36 cellular contexts compared by ENCODE assay signal in the genomic region with DNA sequence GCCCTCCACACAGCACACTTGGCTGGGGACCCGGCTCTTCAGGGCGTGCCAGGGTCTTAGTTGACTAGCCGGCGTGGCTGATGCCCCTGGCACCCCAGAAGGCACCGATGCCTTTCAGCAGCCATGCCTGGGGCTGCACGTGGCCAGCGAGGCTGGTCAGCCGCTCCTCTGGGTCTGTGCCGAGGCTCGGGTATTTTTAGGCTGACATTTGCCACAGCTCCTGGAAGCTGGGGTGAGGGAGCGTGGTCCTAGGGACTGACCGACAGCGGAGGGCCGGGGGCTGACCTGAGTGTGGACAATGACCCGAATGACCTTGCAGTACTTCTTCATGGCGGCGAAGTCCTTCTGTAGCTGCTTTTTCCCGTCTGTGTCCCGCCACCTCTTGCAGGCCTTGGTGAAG. TPM values are rescaled to one million over a fixed set of nuclear protein-coding genes. Genes with fewer than 3 reads are reported as not detected.
DNase-seq lines count a peak whose midpoint lies in the region; ATAC-seq, FAIRE-seq and TF ChIP-seq lines count a peak whose summit lies in the region.
"Had no signal": no experiment of that assay in that cellular context is flagged by ENCODE, and none has a peak within 500 bp of the region (broad histone marks: within the 10 kb centered on the region; RNA-seq: fewer than 3 reads in every experiment).

No MANE protein-coding gene starts in this region.

- in situ Hi-C loops in HepG2 (cut with HindIII; ENCODE audit: extremely low pct_ligation_motif_present, low pct_unique_long_range_greater_than_20kb): no loop called here

- TF ChIP-seq CTCF in HepG2 (CRISPR knock-in tag; IDR thresholded peaks at IDR 0.05) (no peak), right lobe of liver (IDR thresholded peaks at IDR 0.05) (no peak), lower lobe of right lung (IDR thresholded peaks at IDR 0.05) (no peak)

- no peak overlapping the region; a peak in 1 of 6 replicates for H3K4me3 ChIP-seq in HepG2 (replicated peaks in 1 of 3; ENCODE audit: insufficient read depth in 1 of 3, low read depth in 2 of 3, low read length in 3 of 3)
- H3K4me3 ChIP-seq in right lobe of liver: no peak overlapping the region
- H3K4me3 ChIP-seq in lower lobe of right lung: no peak overlapping the region
- H3K4me3 ChIP-seq: K562, MG63, testis had no signal

- no peak for TF ChIP-seq RAD21 in HepG2 (CRISPR knock-in tag; IDR thresholded peaks at IDR 0.05)

- no TSS peak for BruUV-seq in HepG2 (replicated peaks; lab: Mats Ljungman, UMichigan)

- H2AFZ ChIP-seq in HepG2 (ENCODE audit: low read length): no peak overlapping the region

- no peak for DNase-seq in HepG2 (ENCODE audit: low spot score)
- DNase-seq in right lobe of liver: no peak
- DNase-seq in lower lobe of right lung: peak; percentile 20
- DNase-seq in activated T-cell treated with anti-CD3 and anti-CD28 coated beads, Interleukin-2, amount 50 U/mL, for 48 hours: no peak
- DNase-seq in germinal center (ENCODE audit: low spot score): no peak
- DNase-seq: 8988T; activated CD4-positive, alpha-beta T cell treated with anti-CD3 and anti-CD28 coated beads, Interleukin-2, amount 10 ng/mL, durations not matched to agents 7 days and 5 days; activated effector memory CD4-positive, alpha-beta T cell treated with anti-CD3 and anti-CD28 coated beads, Interleukin-2, amount 50 U/mL, for 16 hours; activated naive CD8-positive, alpha-beta T cell treated with anti-CD3 and anti-CD28 coated beads for 36 hours; anterior cingulate cortex; DMS79; H9; MG63; natural killer cell; NCI-H1105; NCI-H187 treated with DMSO at 0.1 percent for 48 hours; NCI-H2171 treated with DMSO at 0.1 percent for 48 hours; NCI-H510A; stimulated activated CD4-positive, alpha-beta T cell treated with anti-CD3 and anti-CD28 coated beads, Interleukin-2, amount 100 ng/mL, for 24 hours; stimulated activated naive CD8-positive, alpha-beta T cell treated with anti-CD3 and anti-CD28 coated beads, Interleukin-15, Interleukin-2, amounts not matched to agents 100 U/mL and 50 U/mL, for 24 hours; T-cell; testis had no signal

- H3K36me3 ChIP-seq in HepG2 (replicated peaks in 1 of 2; ENCODE audit: control insufficient read depth in 1 of 2, insufficient read depth in 2 of 2, low read length in 2 of 2) (no peaks in the 10 kb centered on the region), right lobe of liver (no peaks in the 10 kb centered on the region), lower lobe of right lung (no peaks in the 10 kb centered on the region)
- H3K36me3 ChIP-seq: MG63 had no signal

- no peak overlapping the region for H3K9ac ChIP-seq in HepG2 (ENCODE audit: insufficient read depth, low read depth, low read length)

- peak overlapping the region; percentile 32; the same call in 1 of the 2 replicates for H3K4me2 ChIP-seq in HepG2 (ENCODE audit: low read depth, low read length)

- POLR2A ChIA-PET in HepG2 (lab: Yijun Ruan, JAX): interaction anchor here (1.5 to 3.6 kb wide), 3 partner anchors 7 to 14 kb away, joined by 8 to 27 read pairs (median 26); a partner anchor contains a TSS

- CTCF ChIA-PET in HepG2 (lab: Yijun Ruan, JAX; ENCODE audit: low intra/inter-chr PET ratio, low total read pairs): no interaction called here

- H3K27ac ChIP-seq in HepG2 (ENCODE audit: extremely low read length, insufficient read depth, low read length) (no peak overlapping the region), right lobe of liver (no peak overlapping the region), lower lobe of right lung (no peak overlapping the region)
- H3K27ac ChIP-seq: C4-2B, testis had no signal

- WGBS in HepG2 (ENCODE audit: low lambda C conversion rate): 85% methylated on average over 6 of the region's 19 CpGs
- 80% methylated on average over 2 of the region's 19 CpGs for WGBS in right lobe of liver (ENCODE audit: insufficient coverage, low coverage, low lambda C conversion rate, missing lambda C conversion rate)

- intact Hi-C loops in HepG2 (cut with micrococcal nuclease; ENCODE audit: unreplicated experiment): no loop called here
- intact Hi-C loops in right lobe of liver (cut with DNase I): no loop called here
- intact Hi-C loops in lower lobe of right lung (cut with DNase I): no loop called here

- peaks cover 3 to 23% of the 10 kb centered on the region in 2 experiments; a peak in 4 of 5 replicates for H3K27me3 ChIP-seq in HepG2 (ENCODE audit: control insufficient read depth in 1 of 2, insufficient read depth in 2 of 2, low read length in 2 of 2)
- no peaks in the 10 kb centered on the region for H3K27me3 ChIP-seq in right lobe of liver
- no peaks in the 10 kb centered on the region for H3K27me3 ChIP-seq in lower lobe of right lung (ENCODE audit: low read depth)
- H3K27me3 ChIP-seq: MG63, testis had no signal

- no peaks in the 10 kb centered on the region for H4K20me1 ChIP-seq in HepG2 (ENCODE audit: insufficient read depth, low read length)

- FAIRE-seq in HepG2 (lab: Jason Lieb, UNC): no peak
- FAIRE-seq: bronchial epithelial cell, colon, G401.6, K562 had no signal

- H3K4me1 ChIP-seq in HepG2 (ENCODE audit: insufficient read depth, low read length) (peaks cover 34% of the 10 kb centered on the region), right lobe of liver (no peaks in the 10 kb centered on the region), lower lobe of right lung (no peaks in the 10 kb centered on the region)
- H3K4me1 ChIP-seq: testis had no signal

- ATAC-seq in HepG2: no peak
- no peak for ATAC-seq in right lobe of liver
- ATAC-seq in lower lobe of right lung: no peak
- ATAC-seq in GM19351 (IDR thresholded peaks at IDR 0.05; ENCODE audit: unreplicated experiment): no peak
- ATAC-seq: K562; natural killer cell; stimulated activated naive CD8-positive, alpha-beta T cell treated with anti-CD3 and anti-CD28 coated beads, Interleukin-15, Interleukin-2, amounts not matched to agents 100 U/mL and 50 U/mL, for 24 hours; T-cell; WTC11 had no signal

- TF ChIP-seq EP300 in HepG2 (IDR thresholded peaks at IDR 0.05; ENCODE audit: low read depth in 2 of 2, low read length in 2 of 2) (no peak), HepG2 (CRISPR knock-in tag; IDR thresholded peaks at IDR 0.05; ENCODE audit: borderline replicate concordance) (no peak)

- H3K9me3 ChIP-seq in HepG2 (ENCODE audit: low read length) (no peaks in the 10 kb centered on the region), right lobe of liver (no peaks in the 10 kb centered on the region), lower lobe of right lung (no peaks in the 10 kb centered on the region)
- H3K9me3 ChIP-seq: MG63, testis had no signal

- TF ChIP-seq POLR2A in HepG2 (IDR thresholded peaks at IDR 0.05; ENCODE audit: insufficient read depth in 1 of 2, low read depth in 2 of 2, low read length in 2 of 2) (no peak), right lobe of liver (IDR thresholded peaks at IDR 0.05) (no peak)

- H3K79me2 ChIP-seq in HepG2 (ENCODE audit: insufficient read depth, low read length): no peaks in the 10 kb centered on the region

RNA-seq across cellular contexts. Expression of a gene that starts 3.9 kb away (rescaled TPM):
- total RNA-seq in HepG2 (2016; rRNA removed; fragmentation: Illumina TruSeq; extraction: Trizol) (not detected in 2 replicates), right lobe of liver (under 1 TPM in 1 of 6 experiments, not detected in 5; 0.12 TPM), lower lobe of right lung (not detected)
- total RNA-seq in HepG2 (2016; cell fraction: cytosol; rRNA removed; fragmentation: Illumina TruSeq; extraction: Trizol; ENCODE audit: low read depth): 1.0 TPM in 1 of 2 replicates, not detected in the other
- 0.43 TPM in 1 of 2 replicates, not detected in the other for total RNA-seq in HepG2 (2016; cell fraction: insoluble cytoplasmic fraction; rRNA removed; fragmentation: Illumina TruSeq; extraction: Trizol)
- total RNA-seq in HepG2 (2016; cell fraction: membrane; rRNA removed; fragmentation: Illumina TruSeq; extraction: Trizol): 0.52 and 1.1 TPM in 2 replicates
- total RNA-seq in HepG2 (2016; cell fraction: nucleus; rRNA removed; fragmentation: Illumina TruSeq; extraction: Trizol): 1.1 TPM in 2 replicates
- polyA plus RNA-seq in HepG2 (2011; rRNA removed): 0.17 and 0.30 TPM in 2 replicates
- polyA plus RNA-seq in HepG2 (2011; cell fraction: cytosol; rRNA removed): 0.06 and 0.11 TPM in 2 replicates
- 0.17 and 0.26 TPM in 2 replicates for polyA plus RNA-seq in HepG2 (2011; cell fraction: nucleus; rRNA removed)
- 0.64 and 1.1 TPM in 2 replicates for polyA plus RNA-seq in HepG2 (2012)
- not detected in 2 replicates for polyA plus RNA-seq in HepG2 (2016; cell fraction: cytosol; fragmentation: Illumina TruSeq; extraction: Trizol; ENCODE audit: low read depth)
- polyA plus RNA-seq in HepG2 (2016; cell fraction: insoluble cytoplasmic fraction; fragmentation: Illumina TruSeq; extraction: Trizol; ENCODE audit: low read depth): not detected in 2 replicates
- 0.07 TPM in 1 of 2 replicates, not detected in the other for polyA plus RNA-seq in HepG2 (2016; cell fraction: membrane; fragmentation: Illumina TruSeq; extraction: Trizol; ENCODE audit: low read depth)
- polyA plus RNA-seq in HepG2 (2016; cell fraction: nucleus; fragmentation: Illumina TruSeq; extraction: Trizol; ENCODE audit: insufficient read depth, low read depth): not detected in 2 replicates
- 3.8 TPM in 1 of 2 replicates, not detected in the other for polyA minus RNA-seq in HepG2 (2011; rRNA and poly(A)+ RNA removed; ENCODE audit: low replicate concordance)
- polyA minus RNA-seq in HepG2 (2011; cell fraction: cytosol; rRNA and poly(A)+ RNA removed): 0.89 TPM in 1 of 2 replicates, not detected in the other
- polyA minus RNA-seq in HepG2 (2011; cell fraction: nucleus; rRNA and poly(A)+ RNA removed): 3.0 TPM in 1 of 2 replicates, not detected in the other
- total RNA-seq: activated CD4-positive, alpha-beta T cell treated with anti-CD3 and anti-CD28 coated beads, Interleukin-2, amount 10 ng/mL, durations not matched to agents 7 days and 5 days; activated naive CD8-positive, alpha-beta T cell treated with anti-CD3 and anti-CD28 coated beads for 36 hours; HT1080; natural killer cell; omental fat pad; RPMI7951; SK-MEL-5; T-cell had no signal
- polyA plus RNA-seq: urinary bladder had no signal

RNA-seq across cellular contexts. Expression of a gene that starts 7.6 kb away (rescaled TPM):
- total RNA-seq in HepG2 (2016; rRNA removed; fragmentation: Illumina TruSeq; extraction: Trizol) (32.1 and 49.0 TPM in 2 replicates), right lobe of liver (100 to 1,000 TPM in 3 of 6 experiments, 10 to 100 TPM in 3; 63.4 to 121 (median 98.5) TPM), lower lobe of right lung (35.1 TPM)
- 17.7 and 18.5 TPM in 2 replicates for total RNA-seq in HepG2 (2016; cell fraction: cytosol; rRNA removed; fragmentation: Illumina TruSeq; extraction: Trizol; ENCODE audit: low read depth)
- total RNA-seq in HepG2 (2016; cell fraction: insoluble cytoplasmic fraction; rRNA removed; fragmentation: Illumina TruSeq; extraction: Trizol): 36.2 and 53.5 TPM in 2 replicates
- 40.6 and 47.0 TPM in 2 replicates for total RNA-seq in HepG2 (2016; cell fraction: membrane; rRNA removed; fragmentation: Illumina TruSeq; extraction: Trizol)
- total RNA-seq in HepG2 (2016; cell fraction: nucleus; rRNA removed; fragmentation: Illumina TruSeq; extraction: Trizol): 22.9 and 23.6 TPM in 2 replicates
- 75.4 and 84.2 TPM in 2 replicates for polyA plus RNA-seq in HepG2 (2011; rRNA removed)
- 77.3 and 104 TPM in 2 replicates for polyA plus RNA-seq in HepG2 (2011; cell fraction: cytosol; rRNA removed)
- 36.2 and 37.3 TPM in 2 replicates for polyA plus RNA-seq in HepG2 (2011; cell fraction: nucleus; rRNA removed)
- polyA plus RNA-seq in HepG2 (2012): 50.3 and 50.5 TPM in 2 replicates
- 33.2 and 38.6 TPM in 2 replicates for polyA plus RNA-seq in HepG2 (2016; cell fraction: cytosol; fragmentation: Illumina TruSeq; extraction: Trizol; ENCODE audit: low read depth)
- polyA plus RNA-seq in HepG2 (2016; cell fraction: insoluble cytoplasmic fraction; fragmentation: Illumina TruSeq; extraction: Trizol; ENCODE audit: low read depth): 123 and 143 TPM in 2 replicates
- polyA plus RNA-seq in HepG2 (2016; cell fraction: membrane; fragmentation: Illumina TruSeq; extraction: Trizol; ENCODE audit: low read depth): 66.6 and 81.6 TPM in 2 replicates
- polyA plus RNA-seq in HepG2 (2016; cell fraction: nucleus; fragmentation: Illumina TruSeq; extraction: Trizol; ENCODE audit: insufficient read depth, low read depth): 54.6 and 56.2 TPM in 2 replicates
- polyA minus RNA-seq in HepG2 (2011; rRNA and poly(A)+ RNA removed; ENCODE audit: low replicate concordance): 38.3 and 153 TPM in 2 replicates
- polyA minus RNA-seq in HepG2 (2011; cell fraction: cytosol; rRNA and poly(A)+ RNA removed): 32.5 and 36.9 TPM in 2 replicates
- polyA minus RNA-seq in HepG2 (2011; cell fraction: nucleus; rRNA and poly(A)+ RNA removed): 29.6 and 34.3 TPM in 2 replicates

RNA-seq across cellular contexts. Expression of a gene that starts 8.8 kb away (rescaled TPM):
- 143 and 157 TPM in 2 replicates for total RNA-seq in HepG2 (2016; rRNA removed; fragmentation: Illumina TruSeq; extraction: Trizol)
- 74.8 and 95.4 TPM in 2 replicates for total RNA-seq in HepG2 (2016; cell fraction: cytosol; rRNA removed; fragmentation: Illumina TruSeq; extraction: Trizol; ENCODE audit: low read depth)
- 145 TPM in 2 replicates for total RNA-seq in HepG2 (2016; cell fraction: insoluble cytoplasmic fraction; rRNA removed; fragmentation: Illumina TruSeq; extraction: Trizol)
- total RNA-seq in HepG2 (2016; cell fraction: membrane; rRNA removed; fragmentation: Illumina TruSeq; extraction: Trizol): 96.5 and 119 TPM in 2 replicates
- total RNA-seq in HepG2 (2016; cell fraction: nucleus; rRNA removed; fragmentation: Illumina TruSeq; extraction: Trizol): 52.6 and 56.0 TPM in 2 replicates
- 68.6 and 73.7 TPM in 2 replicates for polyA plus RNA-seq in HepG2 (2011; rRNA removed)
- 111 and 159 TPM in 2 replicates for polyA plus RNA-seq in HepG2 (2011; cell fraction: cytosol; rRNA removed)
- polyA plus RNA-seq in HepG2 (2011; cell fraction: nucleus; rRNA removed): 63.4 and 64.1 TPM in 2 replicates
- polyA plus RNA-seq in HepG2 (2012): 74.9 and 80.6 TPM in 2 replicates
- polyA plus RNA-seq in HepG2 (2016; cell fraction: cytosol; fragmentation: Illumina TruSeq; extraction: Trizol; ENCODE audit: low read depth): 121 and 146 TPM in 2 replicates
- polyA plus RNA-seq in HepG2 (2016; cell fraction: insoluble cytoplasmic fraction; fragmentation: Illumina TruSeq; extraction: Trizol; ENCODE audit: low read depth): 185 and 203 TPM in 2 replicates
- polyA plus RNA-seq in HepG2 (2016; cell fraction: membrane; fragmentation: Illumina TruSeq; extraction: Trizol; ENCODE audit: low read depth): 122 and 150 TPM in 2 replicates
- polyA plus RNA-seq in HepG2 (2016; cell fraction: nucleus; fragmentation: Illumina TruSeq; extraction: Trizol; ENCODE audit: insufficient read depth, low read depth): 134 and 138 TPM in 2 replicates
- polyA minus RNA-seq in HepG2 (2011; rRNA and poly(A)+ RNA removed; ENCODE audit: low replicate concordance): 54.4 and 101 TPM in 2 replicates
- polyA minus RNA-seq in HepG2 (2011; cell fraction: cytosol; rRNA and poly(A)+ RNA removed): 63.5 and 64.7 TPM in 2 replicates
- polyA minus RNA-seq in HepG2 (2011; cell fraction: nucleus; rRNA and poly(A)+ RNA removed): 15.9 and 21.5 TPM in 2 replicates
- total RNA-seq in right lobe of liver: 100 to 1,000 TPM in 2 of 6 experiments, 10 to 100 TPM in 4; 68.7 to 210 (median 81.2) TPM
- total RNA-seq in lower lobe of right lung: 85.8 TPM

RNA-seq across cellular contexts. Expression of a gene that starts 14.1 kb away (rescaled TPM):
- total RNA-seq in HepG2 (2016; rRNA removed; fragmentation: Illumina TruSeq; extraction: Trizol) (1,908 and 1,988 TPM in 2 replicates), right lobe of liver (1,000 to 10,000 TPM in 1 of 6 experiments, 100 to 1,000 TPM in 5; 451 to 1,052 (median 541) TPM), lower lobe of right lung (1,721 TPM)
- 7,477 and 8,510 TPM in 2 replicates for total RNA-seq in HepG2 (2016; cell fraction: cytosol; rRNA removed; fragmentation: Illumina TruSeq; extraction: Trizol; ENCODE audit: low read depth)
- 1,713 and 1,999 TPM in 2 replicates for total RNA-seq in HepG2 (2016; cell fraction: insoluble cytoplasmic fraction; rRNA removed; fragmentation: Illumina TruSeq; extraction: Trizol)
- total RNA-seq in HepG2 (2016; cell fraction: membrane; rRNA removed; fragmentation: Illumina TruSeq; extraction: Trizol): 6,682 and 6,920 TPM in 2 replicates
- total RNA-seq in HepG2 (2016; cell fraction: nucleus; rRNA removed; fragmentation: Illumina TruSeq; extraction: Trizol): 868 and 972 TPM in 2 replicates
- 4,513 and 4,514 TPM in 2 replicates for polyA plus RNA-seq in HepG2 (2011; rRNA removed)
- polyA plus RNA-seq in HepG2 (2011; cell fraction: cytosol; rRNA removed): 4,562 and 7,573 TPM in 2 replicates
- 3,188 and 3,237 TPM in 2 replicates for polyA plus RNA-seq in HepG2 (2011; cell fraction: nucleus; rRNA removed)
- polyA plus RNA-seq in HepG2 (2012): 2,719 and 4,159 TPM in 2 replicates
- 15,334 and 17,742 TPM in 2 replicates for polyA plus RNA-seq in HepG2 (2016; cell fraction: cytosol; fragmentation: Illumina TruSeq; extraction: Trizol; ENCODE audit: low read depth)
- 2,736 and 3,340 TPM in 2 replicates for polyA plus RNA-seq in HepG2 (2016; cell fraction: insoluble cytoplasmic fraction; fragmentation: Illumina TruSeq; extraction: Trizol; ENCODE audit: low read depth)
- polyA plus RNA-seq in HepG2 (2016; cell fraction: membrane; fragmentation: Illumina TruSeq; extraction: Trizol; ENCODE audit: low read depth): 10,909 and 11,775 TPM in 2 replicates
- polyA plus RNA-seq in HepG2 (2016; cell fraction: nucleus; fragmentation: Illumina TruSeq; extraction: Trizol; ENCODE audit: insufficient read depth, low read depth): 2,261 and 2,419 TPM in 2 replicates
- polyA minus RNA-seq in HepG2 (2011; rRNA and poly(A)+ RNA removed; ENCODE audit: low replicate concordance): 5,720 and 6,943 TPM in 2 replicates
- polyA minus RNA-seq in HepG2 (2011; cell fraction: cytosol; rRNA and poly(A)+ RNA removed): 2,159 and 2,271 TPM in 2 replicates
- 430 and 534 TPM in 2 replicates for polyA minus RNA-seq in HepG2 (2011; cell fraction: nucleus; rRNA and poly(A)+ RNA removed)

RNA-seq across cellular contexts. Expression of a gene that starts 16.1 kb away (rescaled TPM):
- total RNA-seq in HepG2 (2016; rRNA removed; fragmentation: Illumina TruSeq; extraction: Trizol) (not detected in 2 replicates), right lobe of liver (not detected), lower lobe of right lung (not detected)
- not detected in 2 replicates for total RNA-seq in HepG2 (2016; cell fraction: cytosol; rRNA removed; fragmentation: Illumina TruSeq; extraction: Trizol; ENCODE audit: low read depth)
- total RNA-seq in HepG2 (2016; cell fraction: insoluble cytoplasmic fraction; rRNA removed; fragmentation: Illumina TruSeq; extraction: Trizol): not detected in 2 replicates
- total RNA-seq in HepG2 (2016; cell fraction: membrane; rRNA removed; fragmentation: Illumina TruSeq; extraction: Trizol): not detected in 2 replicates
- not detected in 2 replicates for total RNA-seq in HepG2 (2016; cell fraction: nucleus; rRNA removed; fragmentation: Illumina TruSeq; extraction: Trizol)
- polyA plus RNA-seq in HepG2 (2011; rRNA removed): not detected in 2 replicates
- 0.09 TPM in 1 of 2 replicates, not detected in the other for polyA plus RNA-seq in HepG2 (2011; cell fraction: cytosol; rRNA removed)
- polyA plus RNA-seq in HepG2 (2011; cell fraction: nucleus; rRNA removed): 0.50 TPM in 1 of 2 replicates, not detected in the other
- not detected in 2 replicates for polyA plus RNA-seq in HepG2 (2012)
- polyA plus RNA-seq in HepG2 (2016; cell fraction: cytosol; fragmentation: Illumina TruSeq; extraction: Trizol; ENCODE audit: low read depth): not detected in 2 replicates
- polyA plus RNA-seq in HepG2 (2016; cell fraction: insoluble cytoplasmic fraction; fragmentation: Illumina TruSeq; extraction: Trizol; ENCODE audit: low read depth): not detected in 2 replicates
- not detected in 2 replicates for polyA plus RNA-seq in HepG2 (2016; cell fraction: membrane; fragmentation: Illumina TruSeq; extraction: Trizol; ENCODE audit: low read depth)
- polyA plus RNA-seq in HepG2 (2016; cell fraction: nucleus; fragmentation: Illumina TruSeq; extraction: Trizol; ENCODE audit: insufficient read depth, low read depth): not detected in 2 replicates
- polyA minus RNA-seq in HepG2 (2011; rRNA and poly(A)+ RNA removed; ENCODE audit: low replicate concordance): 0.28 TPM in 1 of 2 replicates, not detected in the other
- not detected in 2 replicates for polyA minus RNA-seq in HepG2 (2011; cell fraction: cytosol; rRNA and poly(A)+ RNA removed)
- polyA minus RNA-seq in HepG2 (2011; cell fraction: nucleus; rRNA and poly(A)+ RNA removed): not detected in 2 replicates
- total RNA-seq: activated CD4-positive, alpha-beta T cell treated with anti-CD3 and anti-CD28 coated beads, Interleukin-2, amount 10 ng/mL, durations not matched to agents 7 days and 5 days; activated CD8-positive, alpha-beta memory T cell treated with anti-CD3 and anti-CD28 coated beads for 36 hours; activated naive CD8-positive, alpha-beta T cell treated with anti-CD3 and anti-CD28 coated beads for 36 hours; bronchial epithelial cell; HT1080; K562; lower leg skin; natural killer cell; omental fat pad; RPMI7951; SK-MEL-5; urinary bladder had no signal
- polyA plus RNA-seq: K562, urinary bladder had no signal
